Comparison of ENCODE assay signal across 1 cellular context in the genomic region with DNA sequence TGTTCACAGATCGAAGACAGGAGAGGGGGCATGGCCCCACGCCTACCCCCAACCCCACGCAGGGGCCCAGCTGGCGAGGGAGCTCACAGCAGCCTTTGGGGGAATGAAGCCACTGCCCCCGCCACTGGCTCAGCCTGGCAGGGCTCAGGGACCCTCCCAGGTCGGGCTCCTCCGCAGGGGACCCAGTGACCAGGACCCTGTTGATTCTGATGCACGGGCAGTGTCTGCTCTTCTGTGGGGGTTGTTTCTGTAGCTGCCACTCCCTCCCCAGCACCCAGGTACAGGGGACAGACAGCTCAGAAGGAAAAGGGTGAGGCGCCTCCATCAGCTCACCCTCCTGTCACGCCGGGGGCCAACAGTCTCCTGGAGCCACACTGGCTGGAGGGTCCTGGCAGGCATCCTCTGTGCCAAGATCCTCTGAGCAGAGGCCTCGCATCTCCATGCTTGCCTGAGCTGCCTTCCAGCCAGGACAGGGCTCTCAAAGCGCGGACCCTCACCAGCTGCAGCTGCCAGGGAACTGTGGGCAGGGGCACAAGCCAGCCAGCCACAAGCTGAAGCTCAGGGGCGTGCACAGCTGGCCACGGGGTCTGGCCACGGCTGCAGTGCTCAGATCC.
TF ChIP-seq lines count a peak whose summit lies in the region.

No MANE protein-coding gene starts in this region.

TF ChIP-seq in H1, 55 proteins besides CTCF, POLR2A, EP300 and RAD21:
- TF ChIP-seq SP1 (IDR thresholded peaks at IDR 0.05; ENCODE audit: low read depth, low read length) (no peak), SIRT6 (IDR thresholded peaks at IDR 0.05; ENCODE audit: low read length) (no peak), CBX5 (IDR thresholded peaks at IDR 0.05; ENCODE audit: low read depth, low read length) (no peak), RFX5 (IDR thresholded peaks at IDR 0.05; ENCODE audit: borderline replicate concordance, low read depth, low read length) (no peak), CEBPB (IDR thresholded peaks at IDR 0.05; ENCODE audit: low read depth, low read length) (no peak), CREB1 (IDR thresholded peaks at IDR 0.05) (no peak), RBBP5 (IDR thresholded peaks at IDR 0.05; ENCODE audit: borderline replicate concordance, low read depth, low read length) (no peak), KDM5A (IDR thresholded peaks at IDR 0.05; ENCODE audit: low read length) (no peak), BRCA1 (IDR thresholded peaks at IDR 0.05; ENCODE audit: low read depth, low read length) (no peak), SIN3A (conservative IDR thresholded peaks at IDR 0.05 in 1 of 2, IDR thresholded peaks at IDR 0.05 in 1 of 2; ENCODE audit: low read depth in 1 of 2, low read length in 2 of 2) (no peak)
